1 cellular context compared by ENCODE assay signal in genomic region chr17:38864636-38865398, GRCh38.
TF ChIP-seq lines count a peak whose summit lies in the region.

No MANE protein-coding gene starts in this region.

TF ChIP-seq in HepG2, 621 proteins besides CTCF, POLR2A, EP300 and RAD21 (continued from another document):
- TF ChIP-seq GABPA (IDR thresholded peaks at IDR 0.05; ENCODE audit: low read depth, low read length) (no peak), GABPA (CRISPR knock-in tag; IDR thresholded peaks at IDR 0.05; ENCODE audit: low read depth) (0 out of 2 replicates have a peak, but pooled peaks have one; percentile 29), TEAD3 (CRISPR knock-in tag; optimal IDR thresholded peaks at IDR 0.05; ENCODE audit: borderline replicate concordance) (peak; percentile 40), ZNF362 (CRISPR knock-in tag; IDR thresholded peaks at IDR 0.05; ENCODE audit: borderline replicate concordance) (peak; percentile 53; the same call in 1 of the 2 replicates), ZNF556 (CRISPR knock-in tag; IDR thresholded peaks at IDR 0.05; ENCODE audit: borderline replicate concordance) (no peak), SSRP1 (CRISPR knock-in tag; IDR thresholded peaks at IDR 0.05) (no peak), MIER3 (CRISPR knock-in tag; IDR thresholded peaks at IDR 0.05; ENCODE audit: borderline replicate concordance) (no peak), ZNF446 (CRISPR knock-in tag; IDR thresholded peaks at IDR 0.05) (no peak), ZNF460 (CRISPR knock-in tag; IDR thresholded peaks at IDR 0.05; ENCODE audit: borderline replicate concordance) (no peak), CC2D1A (CRISPR knock-in tag; IDR thresholded peaks at IDR 0.05) (0 out of 2 replicates have a peak, but pooled peaks have one; percentile 70), ZNF564 (CRISPR knock-in tag; IDR thresholded peaks at IDR 0.05) (no peak), DMTF1 (CRISPR knock-in tag; IDR thresholded peaks at IDR 0.05) (no peak), HDAC1 (CRISPR knock-in tag; IDR thresholded peaks at IDR 0.05) (no peak), FUBP1 (CRISPR knock-in tag; IDR thresholded peaks at IDR 0.05; ENCODE audit: borderline replicate concordance) (no peak), ZBED4 (CRISPR knock-in tag; IDR thresholded peaks at IDR 0.05; ENCODE audit: borderline replicate concordance) (no peak), ZNF780A (CRISPR knock-in tag; IDR thresholded peaks at IDR 0.05) (no peak), PHF5A (CRISPR knock-in tag; IDR thresholded peaks at IDR 0.05; ENCODE audit: low read depth, unreplicated experiment) (no peak), ZBTB21 (CRISPR knock-in tag; IDR thresholded peaks at IDR 0.05) (no peak), ZNF549 (CRISPR knock-in tag; IDR thresholded peaks at IDR 0.05) (no peak), THRA (CRISPR knock-in tag; IDR thresholded peaks at IDR 0.05; ENCODE audit: borderline replicate concordance) (0 out of 2 replicates have a peak, but pooled peaks have one; percentile 21), ZNF589 (CRISPR knock-in tag; conservative IDR thresholded peaks at IDR 0.05) (no peak), POLR2AphosphoS5 (IDR thresholded peaks at IDR 0.05; ENCODE audit: low read depth, low read length) (no peak), NFIB (CRISPR knock-in tag; IDR thresholded peaks at IDR 0.05; ENCODE audit: borderline replicate concordance) (no peak), HNF4G (IDR thresholded peaks at IDR 0.05; ENCODE audit: borderline replicate concordance, low read depth, low read length) (no peak), HNF4G (CRISPR knock-in tag; IDR thresholded peaks at IDR 0.05; ENCODE audit: borderline replicate concordance, low read depth) (no peak), ZNF160 (CRISPR knock-in tag; IDR thresholded peaks at IDR 0.05) (no peak), JARID2 (CRISPR knock-in tag; IDR thresholded peaks at IDR 0.05; ENCODE audit: insufficient replicate concordance) (no peak), ZNF431 (CRISPR knock-in tag; IDR thresholded peaks at IDR 0.05; ENCODE audit: borderline replicate concordance, low read depth) (no peak), USF2 (IDR thresholded peaks at IDR 0.05; ENCODE audit: low read depth, low read length) (no peak), USF2 (CRISPR knock-in tag; IDR thresholded peaks at IDR 0.05; ENCODE audit: borderline replicate concordance) (no peak), ELK4 (CRISPR knock-in tag; IDR thresholded peaks at IDR 0.05; ENCODE audit: borderline replicate concordance) (no peak), ZNF382 (CRISPR knock-in tag; IDR thresholded peaks at IDR 0.05; ENCODE audit: borderline replicate concordance) (no peak), ZNF878 (CRISPR knock-in tag; IDR thresholded peaks at IDR 0.05) (no peak), ZNF724P (CRISPR knock-in tag; IDR thresholded peaks at IDR 0.05; ENCODE audit: borderline replicate concordance) (no peak), ELF4 (CRISPR knock-in tag; IDR thresholded peaks at IDR 0.05; ENCODE audit: borderline replicate concordance) (no peak), ZXDC (CRISPR knock-in tag; IDR thresholded peaks at IDR 0.05) (no peak), NR2F6 (IDR thresholded peaks at IDR 0.05) (no peak), NR2F6 (CRISPR knock-in tag; IDR thresholded peaks at IDR 0.05) (no peak), JDP2 (CRISPR knock-in tag; IDR thresholded peaks at IDR 0.05; ENCODE audit: borderline replicate concordance) (no peak)
